In the genomic region with DNA sequence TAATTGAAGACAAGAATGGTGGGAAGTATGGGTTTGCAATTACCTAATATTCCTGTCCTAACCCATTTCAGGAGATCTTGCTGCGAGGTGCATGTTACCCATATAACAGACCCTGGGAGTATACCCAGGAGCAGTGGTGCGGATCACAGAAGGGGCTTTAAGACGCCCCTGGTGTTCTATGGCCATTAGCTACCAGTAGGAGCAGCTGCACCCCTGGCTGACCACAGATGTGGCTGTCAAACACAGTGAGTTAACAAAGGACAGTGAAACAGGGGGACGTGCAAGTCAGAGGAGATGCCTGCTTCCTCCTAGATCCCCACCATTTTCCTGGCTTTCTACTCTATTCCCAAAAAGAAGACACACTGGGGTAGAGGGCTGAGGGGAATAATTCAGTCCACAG, we compare ENCODE assay signal across 1 cellular context.
TF ChIP-seq lines count a peak whose summit lies in the region.

No MANE protein-coding gene starts in this region.

TF ChIP-seq in GM23338, 12 proteins besides CTCF, POLR2A, EP300 and RAD21 (continued from another document):
- TF ChIP-seq, protein P1, sequence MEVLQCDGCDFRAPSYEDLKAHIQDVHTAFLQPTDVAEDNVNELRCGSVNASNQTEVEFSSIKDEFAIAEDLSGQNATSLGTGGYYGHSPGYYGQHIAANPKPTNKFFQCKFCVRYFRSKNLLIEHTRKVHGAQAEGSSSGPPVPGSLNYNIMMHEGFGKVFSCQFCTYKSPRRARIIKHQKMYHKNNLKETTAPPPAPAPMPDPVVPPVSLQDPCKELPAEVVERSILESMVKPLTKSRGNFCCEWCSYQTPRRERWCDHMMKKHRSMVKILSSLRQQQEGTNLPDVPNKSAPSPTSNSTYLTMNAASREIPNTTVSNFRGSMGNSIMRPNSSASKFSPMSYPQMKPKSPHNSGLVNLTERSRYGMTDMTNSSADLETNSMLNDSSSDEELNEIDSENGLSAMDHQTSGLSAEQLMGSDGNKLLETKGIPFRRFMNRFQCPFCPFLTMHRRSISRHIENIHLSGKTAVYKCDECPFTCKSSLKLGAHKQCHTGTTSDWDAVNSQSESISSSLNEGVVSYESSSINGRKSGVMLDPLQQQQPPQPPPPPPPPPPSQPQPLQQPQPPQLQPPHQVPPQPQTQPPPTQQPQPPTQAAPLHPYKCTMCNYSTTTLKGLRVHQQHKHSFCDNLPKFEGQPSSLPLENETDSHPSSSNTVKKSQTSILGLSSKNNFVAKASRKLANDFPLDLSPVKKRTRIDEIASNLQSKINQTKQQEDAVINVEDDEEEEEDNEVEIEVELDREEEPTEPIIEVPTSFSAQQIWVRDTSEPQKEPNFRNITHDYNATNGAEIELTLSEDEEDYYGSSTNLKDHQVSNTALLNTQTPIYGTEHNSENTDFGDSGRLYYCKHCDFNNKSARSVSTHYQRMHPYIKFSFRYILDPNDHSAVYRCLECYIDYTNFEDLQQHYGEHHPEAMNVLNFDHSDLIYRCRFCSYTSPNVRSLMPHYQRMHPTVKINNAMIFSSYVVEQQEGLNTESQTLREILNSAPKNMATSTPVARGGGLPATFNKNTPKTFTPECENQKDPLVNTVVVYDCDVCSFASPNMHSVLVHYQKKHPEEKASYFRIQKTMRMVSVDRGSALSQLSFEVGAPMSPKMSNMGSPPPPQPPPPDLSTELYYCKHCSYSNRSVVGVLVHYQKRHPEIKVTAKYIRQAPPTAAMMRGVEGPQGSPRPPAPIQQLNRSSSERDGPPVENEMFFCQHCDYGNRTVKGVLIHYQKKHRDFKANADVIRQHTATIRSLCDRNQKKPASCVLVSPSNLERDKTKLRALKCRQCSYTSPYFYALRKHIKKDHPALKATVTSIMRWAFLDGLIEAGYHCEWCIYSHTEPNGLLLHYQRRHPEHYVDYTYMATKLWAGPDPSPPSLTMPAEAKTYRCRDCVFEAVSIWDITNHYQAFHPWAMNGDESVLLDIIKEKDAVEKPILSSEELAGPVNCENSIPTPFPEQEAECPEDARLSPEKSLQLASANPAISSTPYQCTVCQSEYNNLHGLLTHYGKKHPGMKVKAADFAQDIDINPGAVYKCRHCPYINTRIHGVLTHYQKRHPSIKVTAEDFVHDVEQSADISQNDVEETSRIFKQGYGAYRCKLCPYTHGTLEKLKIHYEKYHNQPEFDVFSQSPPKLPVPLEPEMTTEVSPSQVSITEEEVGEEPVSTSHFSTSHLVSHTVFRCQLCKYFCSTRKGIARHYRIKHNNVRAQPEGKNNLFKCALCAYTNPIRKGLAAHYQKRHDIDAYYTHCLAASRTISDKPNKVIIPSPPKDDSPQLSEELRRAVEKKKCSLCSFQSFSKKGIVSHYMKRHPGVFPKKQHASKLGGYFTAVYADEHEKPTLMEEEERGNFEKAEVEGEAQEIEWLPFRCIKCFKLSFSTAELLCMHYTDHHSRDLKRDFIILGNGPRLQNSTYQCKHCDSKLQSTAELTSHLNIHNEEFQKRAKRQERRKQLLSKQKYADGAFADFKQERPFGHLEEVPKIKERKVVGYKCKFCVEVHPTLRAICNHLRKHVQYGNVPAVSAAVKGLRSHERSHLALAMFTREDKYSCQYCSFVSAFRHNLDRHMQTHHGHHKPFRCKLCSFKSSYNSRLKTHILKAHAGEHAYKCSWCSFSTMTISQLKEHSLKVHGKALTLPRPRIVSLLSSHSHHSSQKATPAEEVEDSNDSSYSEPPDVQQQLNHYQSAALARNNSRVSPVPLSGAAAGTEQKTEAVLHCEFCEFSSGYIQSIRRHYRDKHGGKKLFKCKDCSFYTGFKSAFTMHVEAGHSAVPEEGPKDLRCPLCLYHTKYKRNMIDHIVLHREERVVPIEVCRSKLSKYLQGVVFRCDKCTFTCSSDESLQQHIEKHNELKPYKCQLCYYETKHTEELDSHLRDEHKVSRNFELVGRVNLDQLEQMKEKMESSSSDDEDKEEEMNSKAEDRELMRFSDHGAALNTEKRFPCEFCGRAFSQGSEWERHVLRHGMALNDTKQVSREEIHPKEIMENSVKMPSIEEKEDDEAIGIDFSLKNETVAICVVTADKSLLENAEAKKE (CRISPR knock-in tag; IDR thresholded peaks at IDR 0.05): no peak
- TF ChIP-seq NANOG (IDR thresholded peaks at IDR 0.05; ENCODE audit: borderline replicate concordance) (no peak), CREB1 (CRISPR knock-in tag; IDR thresholded peaks at IDR 0.05; ENCODE audit: low read depth) (no peak), POLR2AphosphoS5 (IDR thresholded peaks at IDR 0.05; ENCODE audit: low read depth) (no peak), JUNB (IDR thresholded peaks at IDR 0.05; ENCODE audit: unreplicated experiment) (no peak)
- TF ChIP-seq, protein P2, sequence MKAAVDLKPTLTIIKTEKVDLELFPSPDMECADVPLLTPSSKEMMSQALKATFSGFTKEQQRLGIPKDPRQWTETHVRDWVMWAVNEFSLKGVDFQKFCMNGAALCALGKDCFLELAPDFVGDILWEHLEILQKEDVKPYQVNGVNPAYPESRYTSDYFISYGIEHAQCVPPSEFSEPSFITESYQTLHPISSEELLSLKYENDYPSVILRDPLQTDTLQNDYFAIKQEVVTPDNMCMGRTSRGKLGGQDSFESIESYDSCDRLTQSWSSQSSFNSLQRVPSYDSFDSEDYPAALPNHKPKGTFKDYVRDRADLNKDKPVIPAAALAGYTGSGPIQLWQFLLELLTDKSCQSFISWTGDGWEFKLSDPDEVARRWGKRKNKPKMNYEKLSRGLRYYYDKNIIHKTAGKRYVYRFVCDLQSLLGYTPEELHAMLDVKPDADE (IDR thresholded peaks at IDR 0.05): no peak
